ENCODE assay signal across 22 cellular contexts in the genomic region with DNA sequence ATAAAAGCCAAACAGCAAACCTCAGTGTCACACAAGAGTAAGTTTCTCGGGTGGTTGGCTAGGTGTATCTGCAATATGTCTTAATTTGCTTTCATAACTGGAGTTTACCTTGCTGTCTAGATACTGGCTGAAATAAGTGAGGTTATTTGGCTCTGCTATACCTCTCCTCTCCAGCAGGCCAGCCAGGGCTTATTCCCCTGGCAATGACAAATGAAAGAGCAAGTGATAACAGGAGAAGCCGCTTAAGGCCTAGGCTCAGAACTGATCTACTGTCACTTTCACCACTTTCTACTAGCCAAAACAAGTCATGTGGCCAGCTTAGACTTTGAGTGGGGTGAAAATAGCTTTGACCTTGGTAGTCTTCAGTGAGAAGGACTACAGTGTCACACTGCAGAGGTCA. TPM values are rescaled to one million over a fixed set of nuclear protein-coding genes. Genes with fewer than 3 reads are reported as not detected.
DNase-seq lines count a peak whose midpoint lies in the region; ATAC-seq and TF ChIP-seq lines count a peak whose summit lies in the region.
"Had no signal": no experiment of that assay in that cellular context is flagged by ENCODE, and none has a peak within 500 bp of the region (broad histone marks: within the 10 kb centered on the region; RNA-seq: fewer than 3 reads in every experiment).

No MANE protein-coding gene starts in this region.

- DNase-seq in choroid plexus epithelial cell (ENCODE audit: low read depth) (no peak), G401 (ENCODE audit: low spot score) (no peak), vagina (ENCODE audit: extremely low spot score in 2 of 2) (no peak), occipital lobe (lab: John Stamatoyannopoulos, UW) (no peak)
- DNase-seq in stimulated activated naive CD4-positive, alpha-beta T cell (lab: John Stamatoyannopoulos, UW): no peak
- DNase-seq: activated CD4-positive, alpha-beta T cell treated with anti-CD3 and anti-CD28 coated beads for 48 hours; activated T-cell treated with anti-CD3 and anti-CD28 coated beads, Interleukin-2, amount 50 U/mL, for 4 hours; DMS79; hypothalamus; natural killer cell; NCI-H1417; NCI-H446 treated with DMSO at 0.1 percent for 48 hours; Peyer's patch; stimulated activated CD4-positive, alpha-beta T cell treated with anti-CD3 and anti-CD28 coated beads, Interleukin-4, amount 100 ng/mL, for 24 hours had no signal

- intact Hi-C loops in vagina (cut with DNase I): no loop called here

- no peaks in the 10 kb centered on the region for H3K4me1 ChIP-seq in vagina
- H3K4me1 ChIP-seq: Peyer's patch had no signal

- no peaks in the 10 kb centered on the region for H3K36me3 ChIP-seq in vagina
- H3K36me3 ChIP-seq: esophagus muscularis mucosa, Peyer's patch had no signal

- TF ChIP-seq CTCF in GM12875 (IDR thresholded peaks at IDR 0.05; ENCODE audit: borderline replicate concordance, insufficient read depth, low read depth, low read length) (0 out of 2 replicates have a peak, but pooled peaks have one; percentile 3), choroid plexus epithelial cell (conservative IDR thresholded peaks at IDR 0.05; ENCODE audit: low read depth, low read length) (peak; percentile 16), vagina (IDR thresholded peaks at IDR 0.05) (no peak)

- TF ChIP-seq POLR2A in vagina (IDR thresholded peaks at IDR 0.05): no peak

- ATAC-seq in GM21423 (IDR thresholded peaks at IDR 0.05; ENCODE audit: unreplicated experiment) (peak; percentile 61), HG03432 (IDR thresholded peaks at IDR 0.05; ENCODE audit: unreplicated experiment) (peak; percentile 76)
- ATAC-seq: activated T-cell treated with anti-CD3 and anti-CD28 coated beads, Interleukin-2, amount 50 U/mL, for 4 hours; left lobe of liver; natural killer cell had no signal

- H3K4me3 ChIP-seq in GM12875 (ENCODE audit: low read depth, low read length) (no peak overlapping the region), choroid plexus epithelial cell (ENCODE audit: low read depth, low read length) (no peak overlapping the region), vagina (no peak overlapping the region)
- H3K4me3 ChIP-seq: coronary artery, esophagus muscularis mucosa, Peyer's patch had no signal

- H3K27me3 ChIP-seq in vagina: no peaks in the 10 kb centered on the region
- H3K27me3 ChIP-seq: esophagus muscularis mucosa, Peyer's patch had no signal

- no peak overlapping the region for H3K27ac ChIP-seq in vagina
- H3K27ac ChIP-seq: coronary artery, esophagus muscularis mucosa, Peyer's patch had no signal

- no peaks in the 10 kb centered on the region for H3K9me3 ChIP-seq in vagina
- H3K9me3 ChIP-seq: esophagus muscularis mucosa, Peyer's patch had no signal

- in situ Hi-C loops in G401 (cut with HindIII; ENCODE audit: low sequenced_read_pairs): no loop called here

RNA-seq across cellular contexts. Expression of a gene that starts 4.8 kb away (rescaled TPM):
- total RNA-seq in G401 (2014; rRNA removed; shearing (Covaris generic)): not detected in 2 replicates
- total RNA-seq in vagina (not detected), occipital lobe (0.16 TPM)
- total RNA-seq: activated T-cell treated with anti-CD3 and anti-CD28 coated beads, Interleukin-2, amount 50 U/mL, for 4 hours; esophagus muscularis mucosa; left lobe of liver; natural killer cell; Peyer's patch; renal cortical epithelial cell; T-helper 1 cell treated with Interleukin-12 subunit alpha and Interleukin-12 subunit beta and Interleukin-4 antibody, amounts not matched to agents 30 ng/mL and 1 ng/mL, for 36 hours had no signal

RNA-seq across cellular contexts. Expression of a gene that starts 42.3 kb away (rescaled TPM):
- 30.0 and 62.9 TPM in 2 replicates for total RNA-seq in G401 (2014; rRNA removed; shearing (Covaris generic))
- 1.7 TPM for total RNA-seq in vagina
- total RNA-seq in occipital lobe: 4.2 TPM
- total RNA-seq: natural killer cell had no signal

Comparison
In these comparisons a context has a peak if more than half of its experiments do, and no peak if none do; other contexts are left out.
1. CTCF ChIP-seq: peak in GM12875 (single experiment) and choroid plexus epithelial cell (single experiment); none in vagina (0 of 3).